8 cellular contexts compared by ENCODE assay signal in genomic region chr5:62403411-62404250, GRCh38.
DNase-seq lines count a peak whose midpoint lies in the region; ATAC-seq, FAIRE-seq and TF ChIP-seq lines count a peak whose summit lies in the region.

TSS of gene DIMT1 (minus strand) at chr5:62403905. CDS start at chr5:62403772, 133 bp downstream.

- no peak for TF ChIP-seq CTCF in AG09319 (IDR thresholded peaks at IDR 0.05; ENCODE audit: low read depth, low read length)

- ATAC-seq in GM19035 (IDR thresholded peaks at IDR 0.05; ENCODE audit: unreplicated experiment) (peak; percentile 96), HG03354 (IDR thresholded peaks at IDR 0.05; ENCODE audit: poor library complexity, severe bottlenecking, unreplicated experiment) (peak; percentile 97)
- peak; percentile 97 for ATAC-seq in activated CD4-positive, CD25-positive, alpha-beta regulatory T cell treated with anti-CD3 and anti-CD28 coated beads, Interleukin-2, amount 50 U/mL, for 24 hours

- FAIRE-seq in islet of Langerhans (lab: Jason Lieb, UNC), result peak; percentile 70

- DNase-seq in AG09319 (ENCODE audit: extremely low read depth, low read depth) (peak; percentile 92), NCI-H446 treated with DMSO at 0.1 percent for 48 hours (lab: John Stamatoyannopoulos, UW) (peak; percentile 92), cerebellar cortex (ENCODE audit: low spot score) (peak; percentile 99)
- peak; percentile 86 for DNase-seq in stimulated activated CD4-positive, alpha-beta T cell treated with anti-CD3 and anti-CD28 coated beads, Interleukin-12 subunit alpha, Interleukin-12 subunit beta, amount 100 ng/mL, for 4 hours

Comparison
In these comparisons a context has a peak if more than half of its experiments do, and no peak if none do; other contexts are left out.
1. Peak in every context shown above with its lines: DNase-seq and ATAC-seq.